In the genomic region with DNA sequence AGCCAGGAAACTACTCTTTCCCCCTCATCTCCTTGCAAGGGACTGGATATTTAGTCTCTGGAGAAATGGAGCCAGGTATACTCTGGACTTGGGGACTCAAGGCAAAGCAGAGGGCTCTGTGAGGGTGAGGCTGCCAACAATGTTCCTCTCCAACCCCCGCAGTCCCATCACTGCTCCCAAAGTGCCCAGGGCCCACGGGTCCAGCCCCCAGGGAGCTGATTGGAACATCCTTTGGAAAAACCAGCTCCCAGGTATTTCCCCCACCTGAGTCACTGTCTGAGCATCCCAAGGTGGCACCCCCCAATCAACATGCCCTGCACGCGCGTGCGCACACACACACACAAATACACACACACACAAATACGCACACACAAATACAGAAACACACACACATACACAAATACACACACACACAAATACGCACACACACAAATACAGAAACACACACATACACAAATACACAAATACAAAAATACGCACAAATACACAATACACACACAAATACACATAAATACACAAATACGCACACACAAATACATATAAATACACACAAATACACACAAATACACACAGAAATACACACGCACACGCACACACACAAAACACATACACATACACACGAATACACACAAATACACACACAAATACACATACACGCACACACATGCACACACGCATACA, we compare ENCODE assay signal across 1 cellular context.
TF ChIP-seq lines count a peak whose summit lies in the region.

No MANE protein-coding gene starts in this region.

TF ChIP-seq in WTC11, 78 proteins besides CTCF, POLR2A, EP300 and RAD21 (continued from another document):
- TF ChIP-seq AFF4 (CRISPR knock-in tag; IDR thresholded peaks at IDR 0.05; ENCODE audit: borderline replicate concordance) (no peak), ZNF416 (CRISPR knock-in tag; IDR thresholded peaks at IDR 0.05) (no peak), MYBL2 (CRISPR knock-in tag; IDR thresholded peaks at IDR 0.05) (no peak)
TF ChIP-seq in WTC11: peak in this region for 1.
